Comparison of ENCODE assay signal across 12 cellular contexts in genomic region chr18:60145776-60146175, GRCh38.
A peak's percentile ranks its signal among the peaks of the same experiment; 100 is the strongest.
DNase-seq lines count a peak whose midpoint lies in the region; ATAC-seq and TF ChIP-seq lines count a peak whose summit lies in the region.
"Had no signal": no experiment of that assay in that cellular context is flagged by ENCODE, and none has a peak within 500 bp of the region (broad histone marks: within the 10 kb centered on the region; RNA-seq: fewer than 3 reads in every experiment).

No MANE protein-coding gene starts in this region.

- H3K27me3 ChIP-seq in osteoblast (ENCODE audit: insufficient read depth, low read length) (no peaks in the 10 kb centered on the region), testis (no peaks in the 10 kb centered on the region), breast epithelium (no peaks in the 10 kb centered on the region)
- H3K27me3 ChIP-seq: Peyer's patch had no signal

- H3K4me2 ChIP-seq in osteoblast (ENCODE audit: insufficient read depth, low read length): no peak overlapping the region

- no peak for TF ChIP-seq POLR2A in testis (IDR thresholded peaks at IDR 0.05)
- no peak for TF ChIP-seq POLR2A in breast epithelium (IDR thresholded peaks at IDR 0.05)

- H3K79me2 ChIP-seq in osteoblast (ENCODE audit: insufficient read depth, low read length): no peaks in the 10 kb centered on the region

- H3K36me3 ChIP-seq in osteoblast (ENCODE audit: insufficient read depth, low read length): no peaks in the 10 kb centered on the region
- no peaks in the 10 kb centered on the region for H3K36me3 ChIP-seq in testis (ENCODE audit: low read depth, missing control alignments)
- no peaks in the 10 kb centered on the region for H3K36me3 ChIP-seq in breast epithelium
- H3K36me3 ChIP-seq: Peyer's patch had no signal

- 88 to 92% methylated on average over 2 of the region's 2 CpGs for WGBS in testis, 2 donors

- no peak overlapping the region for H3K4me3 ChIP-seq in osteoblast (ENCODE audit: insufficient read depth, low read length)
- H3K4me3 ChIP-seq in testis: no peak overlapping the region
- H3K4me3 ChIP-seq in breast epithelium: no peak overlapping the region
- H3K4me3 ChIP-seq: Peyer's patch had no signal

- no peak overlapping the region for H2AFZ ChIP-seq in osteoblast (ENCODE audit: low read length)

- DNase-seq in osteoblast (ENCODE audit: insufficient read length, low spot score, missing footprints) (peak; percentile 50), testis (no peak), T-helper 1 cell (no peak), breast epithelium (ENCODE audit: low spot score in 2 of 2) (no peak)
- DNase-seq: activated CD8-positive, alpha-beta T cell treated with anti-CD3 and anti-CD28 coated beads for 36 hours; activated naive CD4-positive, alpha-beta T cell treated with anti-CD3 and anti-CD28 coated beads for 36 hours; natural killer cell; NCI-H2227 treated with DMSO at 0.1 percent for 48 hours; Peyer's patch had no signal

- H3K9me3 ChIP-seq in osteoblast (ENCODE audit: low read depth, low read length) (no peaks in the 10 kb centered on the region), testis (no peaks in the 10 kb centered on the region), breast epithelium (no peaks in the 10 kb centered on the region)
- H3K9me3 ChIP-seq: Peyer's patch had no signal

- no peaks in the 10 kb centered on the region for H4K20me1 ChIP-seq in osteoblast (ENCODE audit: insufficient read depth, low read length)

- no peak overlapping the region for H3K27ac ChIP-seq in osteoblast (ENCODE audit: low read depth, low read length)
- H3K27ac ChIP-seq in testis: no peak overlapping the region
- H3K27ac ChIP-seq in breast epithelium: no peak overlapping the region
- H3K27ac ChIP-seq: Peyer's patch had no signal

- H3K4me1 ChIP-seq in osteoblast (ENCODE audit: insufficient read depth, low read length) (peaks cover 3% of the 10 kb centered on the region), testis (no peaks in the 10 kb centered on the region), breast epithelium (no peaks in the 10 kb centered on the region)
- H3K4me1 ChIP-seq: Peyer's patch had no signal

- intact Hi-C loops in testis (cut with DNase I; ENCODE audit: low total_unique reads) (no loop called here), breast epithelium (cut with DNase I; ENCODE audit: low total_unique reads) (no loop called here)

- no peak for TF ChIP-seq CTCF in osteoblast (IDR thresholded peaks at IDR 0.05; ENCODE audit: extremely low read depth, low read depth, low read length)
- TF ChIP-seq CTCF in testis (IDR thresholded peaks at IDR 0.05): no peak
- TF ChIP-seq CTCF in breast epithelium (IDR thresholded peaks at IDR 0.05): no peak

- peak; percentile 20 for ATAC-seq in GM19025 (IDR thresholded peaks at IDR 0.05; ENCODE audit: low read depth, unreplicated experiment)
- peak; percentile 16 for ATAC-seq in HG02623 (IDR thresholded peaks at IDR 0.05; ENCODE audit: unreplicated experiment)
- peak; percentile 22 for ATAC-seq in HG03460 (IDR thresholded peaks at IDR 0.05; ENCODE audit: unreplicated experiment)
- ATAC-seq: natural killer cell had no signal
